30 cellular contexts compared by ENCODE assay signal in the genomic region with DNA sequence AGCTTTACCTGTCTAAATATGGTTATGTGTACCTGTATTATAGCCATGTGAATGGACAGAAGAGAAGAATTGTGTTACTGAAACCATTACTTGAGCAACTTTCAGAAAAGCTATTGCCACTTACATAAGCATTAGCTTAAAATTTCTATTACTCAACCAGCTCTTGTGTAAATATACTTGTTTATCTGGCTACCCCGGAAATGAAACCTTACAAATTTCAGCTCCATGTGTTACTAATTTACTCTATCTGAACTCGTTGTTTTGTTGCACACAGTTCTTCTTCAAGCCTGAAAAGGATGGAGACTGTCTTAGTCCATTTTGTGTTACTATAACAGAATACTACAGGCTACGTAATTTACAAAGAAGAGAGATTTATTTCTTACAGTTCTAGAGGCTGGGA. TPM values are rescaled to one million over a fixed set of nuclear protein-coding genes. Genes with fewer than 3 reads are reported as not detected.
A peak's percentile ranks its signal among the peaks of the same experiment; 100 is the strongest.
DNase-seq lines count a peak whose midpoint lies in the region; ATAC-seq, FAIRE-seq and TF ChIP-seq lines count a peak whose summit lies in the region.
"Had no signal": no experiment of that assay in that cellular context is flagged by ENCODE, and none has a peak within 500 bp of the region (broad histone marks: within the 10 kb centered on the region; RNA-seq: fewer than 3 reads in every experiment).

No MANE protein-coding gene starts in this region.

- H3K4me1 Mint-ChIP-seq in activated naive CD4-positive, alpha-beta T cell treated with anti-CD3 and anti-CD28 coated beads, Interleukin-2, amount 10 ng/mL, durations not matched to agents 7 days and 5 days, result no peaks in the 10 kb centered on the region
- no peaks in the 10 kb centered on the region for H3K4me1 Mint-ChIP-seq in activated T-cell treated with anti-CD3 and anti-CD28 coated beads, Interleukin-2, amount 50 U/mL, for 4 hours (ENCODE audit: low read depth)
- no peaks in the 10 kb centered on the region for H3K4me1 Mint-ChIP-seq in activated T-helper 2 cell treated with anti-CD3 and anti-CD28 coated beads, Interferon-gamma antibody, Interleukin-2, Interleukin-4, amounts not matched to agents 10 μg/mL and 5 μg/mL and 100 μg/mL, durations not matched to agents 14 hours and 24 hours and 36 hours (ENCODE audit: low read depth)
- no peaks in the 10 kb centered on the region for H3K4me1 Mint-ChIP-seq in stimulated activated naive B cell treated with anti-CD40 and anti-IgM and Interleukin-4, amounts not matched to agents 10 μg/mL and 1 μg/mL and 100 μg/mL, for 72 hours
- H3K4me1 Mint-ChIP-seq: activated naive CD4-positive, alpha-beta T cell treated with anti-CD3 and anti-CD28 coated beads, Interleukin-2, amount 50 U/mL, for 24 hours; activated T-helper 17 cell treated with anti-CD3 and anti-CD28 coated beads, Interleukin-2, amount 50 U/mL, for 72 hours; memory B cell; stimulated activated effector memory CD8-positive, alpha-beta T cell treated with anti-CD3 and anti-CD28 coated beads, Interleukin-12 subunit alpha, Interleukin-12 subunit beta, amount 100 ng/mL, for 72 hours had no signal

- H3K4me3 Mint-ChIP-seq in activated naive CD4-positive, alpha-beta T cell treated with anti-CD3 and anti-CD28 coated beads, Interleukin-2, amount 10 ng/mL, durations not matched to agents 7 days and 5 days, result no peak overlapping the region
- H3K4me3 Mint-ChIP-seq in activated T-cell treated with anti-CD3 and anti-CD28 coated beads, Interleukin-2, amount 50 U/mL, for 4 hours, result no peak overlapping the region
- H3K4me3 Mint-ChIP-seq in activated T-helper 2 cell treated with anti-CD3 and anti-CD28 coated beads, Interferon-gamma antibody, Interleukin-2, Interleukin-4, amounts not matched to agents 10 μg/mL and 5 μg/mL and 100 μg/mL, durations not matched to agents 14 hours and 24 hours and 36 hours (ENCODE audit: low read depth), result no peak overlapping the region
- no peak overlapping the region for H3K4me3 Mint-ChIP-seq in stimulated activated naive B cell treated with anti-CD40 and anti-IgM and Interleukin-4, amounts not matched to agents 10 μg/mL and 1 μg/mL and 100 μg/mL, for 72 hours
- H3K4me3 Mint-ChIP-seq: activated CD8-positive, alpha-beta T cell treated with anti-CD3 and anti-CD28 coated beads for 36 hours; activated naive CD4-positive, alpha-beta T cell treated with anti-CD3 and anti-CD28 coated beads, Interleukin-2, amount 50 U/mL, for 24 hours; activated T-helper 17 cell treated with anti-CD3 and anti-CD28 coated beads, Interleukin-2, amount 50 U/mL, for 72 hours; memory B cell; nephron progenitor cell; stimulated activated effector memory CD8-positive, alpha-beta T cell treated with anti-CD3 and anti-CD28 coated beads, Interleukin-12 subunit alpha, Interleukin-12 subunit beta, amount 100 ng/mL, for 72 hours had no signal

- no peaks in the 10 kb centered on the region for H3K27me3 Mint-ChIP-seq in activated naive CD4-positive, alpha-beta T cell treated with anti-CD3 and anti-CD28 coated beads, Interleukin-2, amount 10 ng/mL, durations not matched to agents 7 days and 5 days
- peaks cover 3% of the 10 kb centered on the region for H3K27me3 Mint-ChIP-seq in activated T-cell treated with anti-CD3 and anti-CD28 coated beads, Interleukin-2, amount 50 U/mL, for 4 hours (ENCODE audit: low read depth)
- no peaks in the 10 kb centered on the region for H3K27me3 Mint-ChIP-seq in activated T-helper 2 cell treated with anti-CD3 and anti-CD28 coated beads, Interferon-gamma antibody, Interleukin-2, Interleukin-4, amounts not matched to agents 10 μg/mL and 5 μg/mL and 100 μg/mL, durations not matched to agents 14 hours and 24 hours and 36 hours (ENCODE audit: low read depth)
- no peaks in the 10 kb centered on the region for H3K27me3 Mint-ChIP-seq in stimulated activated naive B cell treated with anti-CD40 and anti-IgM and Interleukin-4, amounts not matched to agents 10 μg/mL and 1 μg/mL and 100 μg/mL, for 72 hours
- H3K27me3 Mint-ChIP-seq: memory B cell had no signal

- H3K4me1 ChIP-seq in GM23248 (ENCODE audit: insufficient read depth), result peaks cover 30% of the 10 kb centered on the region
- H3K4me1 ChIP-seq: colonic mucosa had no signal

- in situ Hi-C loops in GM23248 (cut with MboI), result no loop called here

- ATAC-seq in activated T-cell treated with anti-CD3 and anti-CD28 coated beads, Interleukin-2, amount 50 U/mL, for 4 hours, result no peak
- no peak for ATAC-seq in stimulated activated naive B cell treated with anti-CD40 and anti-IgM and Interleukin-4, amounts not matched to agents 10 μg/mL and 1 μg/mL and 100 μg/mL, for 72 hours (replicated peaks)
- ATAC-seq: activated CD8-positive, alpha-beta T cell treated with anti-CD3 and anti-CD28 coated beads for 36 hours; activated T-helper 17 cell treated with anti-CD3 and anti-CD28 coated beads, Interleukin-2, amount 50 U/mL, for 72 hours; stimulated activated effector memory CD8-positive, alpha-beta T cell treated with anti-CD3 and anti-CD28 coated beads, Interleukin-12 subunit alpha, Interleukin-12 subunit beta, amount 100 ng/mL, for 72 hours; upper lobe of right lung had no signal

- H3K27ac ChIP-seq in GM23248, result 0 out of 2 replicates have a peak overlapping the region, but pooled peaks have one; percentile 21
- H3K27ac ChIP-seq: colonic mucosa, upper lobe of right lung had no signal

- H3K9me2 ChIP-seq in GM23248 (ENCODE audit: insufficient read depth), result no peaks in the 10 kb centered on the region

- H3K27me3 ChIP-seq in GM23248 (replicated peaks; ENCODE audit: insufficient read depth), result no peaks in the 10 kb centered on the region
- no peaks in the 10 kb centered on the region for H3K27me3 ChIP-seq in bronchial epithelial cell (ENCODE audit: control insufficient read depth, insufficient read depth, low read length)
- H3K27me3 ChIP-seq: breast epithelium, colonic mucosa, upper lobe of right lung had no signal

- H3K36me3 ChIP-seq in GM23248 (ENCODE audit: low read depth), result no peaks in the 10 kb centered on the region
- H3K36me3 ChIP-seq in bronchial epithelial cell (ENCODE audit: control insufficient read depth, insufficient read depth, low read length), result no peaks in the 10 kb centered on the region
- H3K36me3 ChIP-seq: breast epithelium, colonic mucosa, upper lobe of right lung had no signal

- no peaks in the 10 kb centered on the region for H3K9me3 Mint-ChIP-seq in activated naive CD4-positive, alpha-beta T cell treated with anti-CD3 and anti-CD28 coated beads, Interleukin-2, amount 10 ng/mL, durations not matched to agents 7 days and 5 days
- no peaks in the 10 kb centered on the region for H3K9me3 Mint-ChIP-seq in activated T-cell treated with anti-CD3 and anti-CD28 coated beads, Interleukin-2, amount 50 U/mL, for 4 hours
- H3K9me3 Mint-ChIP-seq in activated T-helper 2 cell treated with anti-CD3 and anti-CD28 coated beads, Interferon-gamma antibody, Interleukin-2, Interleukin-4, amounts not matched to agents 10 μg/mL and 5 μg/mL and 100 μg/mL, durations not matched to agents 14 hours and 24 hours and 36 hours, result no peaks in the 10 kb centered on the region
- H3K9me3 Mint-ChIP-seq in stimulated activated naive B cell treated with anti-CD40 and anti-IgM and Interleukin-4, amounts not matched to agents 10 μg/mL and 1 μg/mL and 100 μg/mL, for 72 hours, result no peaks in the 10 kb centered on the region
- H3K9me3 Mint-ChIP-seq: activated CD8-positive, alpha-beta T cell treated with anti-CD3 and anti-CD28 coated beads for 36 hours; activated naive CD4-positive, alpha-beta T cell treated with anti-CD3 and anti-CD28 coated beads, Interleukin-2, amount 50 U/mL, for 24 hours; activated T-helper 17 cell treated with anti-CD3 and anti-CD28 coated beads, Interleukin-2, amount 50 U/mL, for 72 hours; memory B cell; nephron progenitor cell; stimulated activated effector memory CD8-positive, alpha-beta T cell treated with anti-CD3 and anti-CD28 coated beads, Interleukin-12 subunit alpha, Interleukin-12 subunit beta, amount 100 ng/mL, for 72 hours had no signal

- H3K36me3 Mint-ChIP-seq in activated naive CD4-positive, alpha-beta T cell treated with anti-CD3 and anti-CD28 coated beads, Interleukin-2, amount 10 ng/mL, durations not matched to agents 7 days and 5 days, result no peaks in the 10 kb centered on the region
- no peaks in the 10 kb centered on the region for H3K36me3 Mint-ChIP-seq in activated T-cell treated with anti-CD3 and anti-CD28 coated beads, Interleukin-2, amount 50 U/mL, for 4 hours (ENCODE audit: insufficient read depth)
- H3K36me3 Mint-ChIP-seq in activated T-helper 2 cell treated with anti-CD3 and anti-CD28 coated beads, Interferon-gamma antibody, Interleukin-2, Interleukin-4, amounts not matched to agents 10 μg/mL and 5 μg/mL and 100 μg/mL, durations not matched to agents 14 hours and 24 hours and 36 hours (ENCODE audit: low read depth), result no peaks in the 10 kb centered on the region
- H3K36me3 Mint-ChIP-seq in stimulated activated naive B cell treated with anti-CD40 and anti-IgM and Interleukin-4, amounts not matched to agents 10 μg/mL and 1 μg/mL and 100 μg/mL, for 72 hours, result no peaks in the 10 kb centered on the region
- H3K36me3 Mint-ChIP-seq: activated naive CD4-positive, alpha-beta T cell treated with anti-CD3 and anti-CD28 coated beads, Interleukin-2, amount 50 U/mL, for 24 hours; memory B cell; stimulated activated effector memory CD8-positive, alpha-beta T cell treated with anti-CD3 and anti-CD28 coated beads, Interleukin-12 subunit alpha, Interleukin-12 subunit beta, amount 100 ng/mL, for 72 hours had no signal

- TF ChIP-seq CTCF in bronchial epithelial cell (IDR thresholded peaks at IDR 0.05; ENCODE audit: insufficient read depth, low read length, severe bottlenecking) (no peak), fibroblast of the aortic adventitia (IDR thresholded peaks at IDR 0.05; ENCODE audit: insufficient read depth, low read length) (no peak)

- CTCF ChIA-PET in activated naive CD4-positive, alpha-beta T cell treated with anti-CD3 and anti-CD28 coated beads, Interleukin-2, amount 10 ng/mL, durations not matched to agents 7 days and 5 days (lab: Charles Lee), result interaction anchor here (1.7 kb wide), 1 partner anchor 9 kb away, joined by 8 read pairs; no protein-coding TSS in a partner anchor

- H4K20me1 ChIP-seq in GM23248 (ENCODE audit: insufficient read depth), result no peaks in the 10 kb centered on the region

- H3K9me3 ChIP-seq in GM23248 (ENCODE audit: low read depth), result no peaks in the 10 kb centered on the region
- H3K9me3 ChIP-seq: breast epithelium, colonic mucosa, upper lobe of right lung had no signal

- H3K4me3 ChIP-seq in GM23248 (no peak overlapping the region), bronchial epithelial cell (ENCODE audit: low read depth, low read length) (no peak overlapping the region), fibroblast of the aortic adventitia (ENCODE audit: low read depth, low read length) (no peak overlapping the region)
- H3K4me3 ChIP-seq: breast epithelium, colonic mucosa, upper lobe of right lung had no signal

- no peak overlapping the region for H2AFZ ChIP-seq in GM23248

- WGBS in GM23248 (ENCODE audit: low coverage in 1 of 2, low lambda C conversion rate in 2 of 2, missing lambda C conversion rate in 2 of 2), 2 experiments, result 34 to 36% methylated on average over 3 of the region's 3 CpGs

- no peaks in the 10 kb centered on the region for H3K79me2 ChIP-seq in GM23248 (ENCODE audit: insufficient read depth)

- peaks cover 10% of the 10 kb centered on the region for H3F3A ChIP-seq in GM23248 (ENCODE audit: insufficient read depth)

- no peak overlapping the region for H3K4me2 ChIP-seq in GM23248 (ENCODE audit: unreplicated experiment)

- H3K9ac ChIP-seq in GM23248, result no peak overlapping the region

- H3K27ac Mint-ChIP-seq in activated naive CD4-positive, alpha-beta T cell treated with anti-CD3 and anti-CD28 coated beads, Interleukin-2, amount 10 ng/mL, durations not matched to agents 7 days and 5 days, result no peak overlapping the region
- H3K27ac Mint-ChIP-seq in activated T-helper 2 cell treated with anti-CD3 and anti-CD28 coated beads, Interferon-gamma antibody, Interleukin-2, Interleukin-4, amounts not matched to agents 10 μg/mL and 5 μg/mL and 100 μg/mL, durations not matched to agents 14 hours and 24 hours and 36 hours, result no peak overlapping the region
- H3K27ac Mint-ChIP-seq in stimulated activated naive B cell treated with anti-CD40 and anti-IgM and Interleukin-4, amounts not matched to agents 10 μg/mL and 1 μg/mL and 100 μg/mL, for 72 hours, result no peak overlapping the region
- H3K27ac Mint-ChIP-seq: activated CD8-positive, alpha-beta T cell treated with anti-CD3 and anti-CD28 coated beads for 36 hours; activated naive CD4-positive, alpha-beta T cell treated with anti-CD3 and anti-CD28 coated beads, Interleukin-2, amount 50 U/mL, for 24 hours; activated T-helper 17 cell treated with anti-CD3 and anti-CD28 coated beads, Interleukin-2, amount 50 U/mL, for 72 hours; memory B cell; nephron progenitor cell; stimulated activated effector memory CD8-positive, alpha-beta T cell treated with anti-CD3 and anti-CD28 coated beads, Interleukin-12 subunit alpha, Interleukin-12 subunit beta, amount 100 ng/mL, for 72 hours had no signal

- intact Hi-C loops in activated T-helper 2 cell treated with anti-CD3 and anti-CD28 coated beads, Interferon-gamma antibody, Interleukin-2, Interleukin-4, amounts not matched to agents 10 μg/mL and 5 μg/mL and 100 μg/mL, durations not matched to agents 14 hours and 24 hours and 36 hours (cut with micrococcal nuclease), result no loop called here

- FAIRE-seq in bronchial epithelial cell (lab: Jason Lieb, UNC), result no peak
- FAIRE-seq: HTR-8/SVneo had no signal

- DNase-seq in GM23248, result peak; percentile 71
- DNase-seq in bronchial epithelial cell (ENCODE audit: low read depth), result peak; percentile 55
- peak; percentile 63 for DNase-seq in fibroblast of the aortic adventitia (ENCODE audit: low read depth)
- peak; percentile 19 for DNase-seq in renal cortical epithelial cell (ENCODE audit: low read depth)
- no peak for DNase-seq in activated naive CD4-positive, alpha-beta T cell treated with anti-CD3 and anti-CD28 coated beads, Interleukin-2, amount 10 ng/mL, durations not matched to agents 7 days and 5 days
- DNase-seq in activated T-cell treated with anti-CD3 and anti-CD28 coated beads, Interleukin-2, amount 50 U/mL, for 4 hours, result no peak
- DNase-seq in activated T-helper 2 cell treated with anti-CD3 and anti-CD28 coated beads, Interferon-gamma antibody, Interleukin-2, Interleukin-4, amounts not matched to agents 10 μg/mL and 5 μg/mL and 100 μg/mL, durations not matched to agents 14 hours and 24 hours and 36 hours (ENCODE audit: low spot score), result no peak
- DNase-seq in stimulated activated naive B cell treated with anti-CD40 and anti-IgM and Interleukin-4, amounts not matched to agents 10 μg/mL and 1 μg/mL and 100 μg/mL, for 72 hours, result no peak
- DNase-seq: activated CD4-positive, CD25-positive, alpha-beta regulatory T cell treated with anti-CD3 and anti-CD28 coated beads, Interleukin-2, amount 50 U/mL, for 72 hours; activated CD8-positive, alpha-beta memory T cell treated with anti-CD3 and anti-CD28 coated beads, Interleukin-2, amount 50 U/mL, for 48 hours; activated CD8-positive, alpha-beta T cell treated with anti-CD3 and anti-CD28 coated beads for 36 hours; amygdala; colonic mucosa; effector CD4-positive, alpha-beta T cell; GOT3; hippocampal formation; KBM-7; MM.1S; NCI-H2029 treated with DMSO at 0.1 percent for 48 hours; NCI-H526; nephron progenitor cell; Right ventricle myocardium superior; T-helper 2 cell; upper lobe of right lung had no signal

RNA-seq across cellular contexts. Expression of gene ADAMTSL1, which starts 22.5 kb away (rescaled TPM):
- total RNA-seq in GM23248 (2014; rRNA removed; shearing (Covaris generic)), result 255 and 273 TPM in 2 replicates
- polyA plus RNA-seq in GM23248 (2016; fragmentation: Nextera tagmentation; extraction: Ambion mirVana), result 77.0 and 77.5 TPM in 2 replicates
- total RNA-seq in bronchial epithelial cell (0.13 and 1.6 TPM in 2 replicates), fibroblast of the aortic adventitia (ENCODE audit: low replicate concordance) (41.8 and 179 TPM in 2 replicates), renal cortical epithelial cell (1.5 and 2.3 TPM in 2 replicates)
- not detected for total RNA-seq in activated T-cell treated with anti-CD3 and anti-CD28 coated beads, Interleukin-2, amount 50 U/mL, for 4 hours
- total RNA-seq in activated T-helper 2 cell treated with anti-CD3 and anti-CD28 coated beads, Interferon-gamma antibody, Interleukin-2, Interleukin-4, amounts not matched to agents 10 μg/mL and 5 μg/mL and 100 μg/mL, durations not matched to agents 14 hours and 24 hours and 36 hours, result not detected in 2 replicates
- total RNA-seq: activated CD8-positive, alpha-beta T cell treated with anti-CD3 and anti-CD28 coated beads for 36 hours; activated T-helper 17 cell treated with anti-CD3 and anti-CD28 coated beads, Interleukin-2, amount 50 U/mL, for 72 hours had no signal

Comparison
In these comparisons a context has a peak if more than half of its experiments do, and no peak if none do; other contexts are left out.
1. DNase-seq: peak in GM23248 (single experiment), bronchial epithelial cell (single experiment), fibroblast of the aortic adventitia (single experiment) and renal cortical epithelial cell (single experiment); none in activated naive CD4-positive, alpha-beta T cell treated with anti-CD3 and anti-CD28 coated beads, Interleukin-2, amount 10 ng/mL, durations not matched to agents 7 days and 5 days (single experiment), activated T-cell treated with anti-CD3 and anti-CD28 coated beads, Interleukin-2, amount 50 U/mL, for 4 hours (single experiment), activated T-helper 2 cell treated with anti-CD3 and anti-CD28 coated beads, Interferon-gamma antibody, Interleukin-2, Interleukin-4, amounts not matched to agents 10 μg/mL and 5 μg/mL and 100 μg/mL, durations not matched to agents 14 hours and 24 hours and 36 hours (single experiment) and stimulated activated naive B cell treated with anti-CD40 and anti-IgM and Interleukin-4, amounts not matched to agents 10 μg/mL and 1 μg/mL and 100 μg/mL, for 72 hours (single experiment).
2. RNA of gene ADAMTSL1, which starts 22.5 kb away (total RNA-seq): 255 to 273 TPM in GM23248 and 41.8 to 179 TPM in fibroblast of the aortic adventitia; 0.13 to 1.6 TPM in bronchial epithelial cell, 1.5 to 2.3 TPM in renal cortical epithelial cell, not detected in activated T-cell treated with anti-CD3 and anti-CD28 coated beads, Interleukin-2, amount 50 U/mL, for 4 hours and not detected in activated T-helper 2 cell treated with anti-CD3 and anti-CD28 coated beads, Interferon-gamma antibody, Interleukin-2, Interleukin-4, amounts not matched to agents 10 μg/mL and 5 μg/mL and 100 μg/mL, durations not matched to agents 14 hours and 24 hours and 36 hours; every median in the first group is over 10 times any median in the second.